ENCODE assay signal across 8 cellular contexts in genomic region chrX:48573690-48574269, GRCh38. TPM values are rescaled to one million over a fixed set of nuclear protein-coding genes. Genes with fewer than 3 reads are reported as not detected.
A peak's percentile ranks its signal among the peaks of the same experiment; 100 is the strongest.
DNase-seq lines count a peak whose midpoint lies in the region; ATAC-seq and FAIRE-seq lines count a peak whose summit lies in the region.

No MANE protein-coding gene starts in this region.

- no peaks in the 10 kb centered on the region for H3K9me3 ChIP-seq in HUES64 (ENCODE audit: insufficient read depth, low read depth, low read length)
- no peaks in the 10 kb centered on the region for H3K9me3 ChIP-seq in ectodermal cell (ENCODE audit: control insufficient read depth, low read length)
- no peaks in the 10 kb centered on the region for H3K9me3 ChIP-seq in aorta (ENCODE audit: control insufficient read depth, low read length)

- H3K4me1 ChIP-seq in HUES64 (ENCODE audit: insufficient read depth, low read length) = peaks cover 9% of the 10 kb centered on the region; the same call in 1 of the 2 replicates
- H3K4me1 ChIP-seq in ectodermal cell (ENCODE audit: control insufficient read depth, insufficient read depth, low read length) = peaks cover 11% of the 10 kb centered on the region
- peaks cover 0 to 1% of the 10 kb centered on the region in 2 donors for H3K4me1 ChIP-seq in aorta (ENCODE audit: control insufficient read depth in 1 of 2, insufficient read depth in 2 of 2, low read length in 2 of 2)

- no peak for FAIRE-seq in HTR-8/SVneo (lab: Jason Lieb, UNC)

- no peaks in the 10 kb centered on the region for H3K27me3 ChIP-seq in HUES64 (ENCODE audit: insufficient read depth, low read length)
- H3K27me3 ChIP-seq in ectodermal cell (ENCODE audit: control insufficient read depth, insufficient read depth, low read length, poor library complexity, severe bottlenecking) = no peaks in the 10 kb centered on the region
- no peaks in the 10 kb centered on the region for H3K27me3 ChIP-seq in aorta (ENCODE audit: control insufficient read depth in 1 of 2, insufficient read depth in 2 of 2, low read length in 1 of 2)

- H3K4me3 ChIP-seq in HUES64 (ENCODE audit: low read length) (peak overlapping the region; percentile 92), ectodermal cell (ENCODE audit: insufficient read depth, low read depth, low read length) (peak overlapping the region; percentile 79), aorta (ENCODE audit: low read length in 2 of 2) (peak overlapping the region in 1 of 2 donors; percentile 67)

- ATAC-seq in aorta (ENCODE audit: low FRiP score) (peak; percentile 4), HG02885 (IDR thresholded peaks at IDR 0.05; ENCODE audit: poor library complexity, unreplicated experiment) (no peak)

- intact Hi-C loops in aorta (cut with DNase I) = no loop called here

- peak overlapping the region; percentile 41; the same call in 1 of the 2 replicates for H3K27ac ChIP-seq in HUES64 (ENCODE audit: low read depth, low read length)
- peak overlapping the region; percentile 77 for H3K27ac ChIP-seq in ectodermal cell (ENCODE audit: insufficient read depth, low read depth, low read length, poor library complexity, severe bottlenecking)
- peak overlapping the region in 1 of 2 donors; percentile 98 for H3K27ac ChIP-seq in aorta (ENCODE audit: low read depth in 1 of 2, low read length in 2 of 2)

- peak overlapping the region; percentile 100 for H3K9ac ChIP-seq in HUES64 (ENCODE audit: low read depth, low read length)

- H3K36me3 ChIP-seq in HUES64 (ENCODE audit: insufficient read depth, low read length) = peaks cover 40% of the 10 kb centered on the region
- peaks cover 27% of the 10 kb centered on the region for H3K36me3 ChIP-seq in ectodermal cell (ENCODE audit: control insufficient read depth, insufficient read depth, low read length)
- H3K36me3 ChIP-seq in aorta (ENCODE audit: control insufficient read depth in 1 of 2, insufficient read depth in 2 of 2, low read length in 1 of 2) = peaks cover 0 to 10% of the 10 kb centered on the region in 2 donors

- WGBS in HUES64 = 48% methylated on average over 19 of the region's 19 CpGs
- WGBS in ectodermal cell, 2 experiments = 53 to 54% methylated on average over 19 of the region's 19 CpGs
- 43 to 57% methylated on average over 19 of the region's 19 CpGs for WGBS in aorta, 2 donors

- peak; percentile 19 for DNase-seq in DMS 273 treated with DMSO at 0.1 percent for 48 hours (lab: John Stamatoyannopoulos, UW)
- DNase-seq in T-helper 22 cell (ENCODE audit: low read depth) = peak; percentile 9
- peak; percentile 21 for DNase-seq in mucosa of gallbladder (ENCODE audit: low spot score)
- DNase-seq in aorta = peak; percentile 66 to 81
- DNase-seq in HTR-8/SVneo (ENCODE audit: insufficient read length, low spot score) = no peak

RNA-seq across cellular contexts. Expression of gene RBM3, which starts 0.5 kb away (rescaled TPM):
- polyA plus RNA-seq in HUES64 (2013, experiment 1 of 2) = 204 TPM
- polyA plus RNA-seq in HUES64 (2013, experiment 2 of 2) = 168 TPM
- 205 TPM for polyA plus RNA-seq in ectodermal cell (2013, experiment 1 of 4)
- polyA plus RNA-seq in ectodermal cell (2013, experiment 2 of 4) = 209 TPM
- polyA plus RNA-seq in ectodermal cell (2013, experiment 3 of 4) = 134 TPM
- 154 TPM for polyA plus RNA-seq in ectodermal cell (2013, experiment 4 of 4)
- total RNA-seq in mucosa of gallbladder = 46.0 TPM
- 100 to 1,000 TPM; 194 to 285 TPM for total RNA-seq in aorta
- polyA plus RNA-seq in aorta = 100 to 1,000 TPM; 128 to 299 TPM

RNA-seq across cellular contexts. Expression of gene WDR13, which starts 23.5 kb away (rescaled TPM):
- 23.5 TPM for polyA plus RNA-seq in HUES64 (2013, experiment 1 of 2)
- polyA plus RNA-seq in HUES64 (2013, experiment 2 of 2) = 26.6 TPM
- 39.4 TPM for polyA plus RNA-seq in ectodermal cell (2013, experiment 1 of 4)
- 38.4 TPM for polyA plus RNA-seq in ectodermal cell (2013, experiment 2 of 4)
- polyA plus RNA-seq in ectodermal cell (2013, experiment 3 of 4) = 47.3 TPM
- 58.6 TPM for polyA plus RNA-seq in ectodermal cell (2013, experiment 4 of 4)
- 156 TPM for total RNA-seq in mucosa of gallbladder
- total RNA-seq in aorta = 100 to 1,000 TPM; 110 to 112 TPM
- 100 to 1,000 TPM; 103 to 337 TPM for polyA plus RNA-seq in aorta

RNA-seq across cellular contexts. Expression of gene TBC1D25, which starts 34.3 kb away (rescaled TPM):
- polyA plus RNA-seq in HUES64 (2013, experiment 1 of 2) = 4.6 TPM
- polyA plus RNA-seq in HUES64 (2013, experiment 2 of 2) = 5.4 TPM
- polyA plus RNA-seq in ectodermal cell (2013, experiment 1 of 4) = 8.9 TPM
- polyA plus RNA-seq in ectodermal cell (2013, experiment 2 of 4) = 10.5 TPM
- polyA plus RNA-seq in ectodermal cell (2013, experiment 3 of 4) = 7.4 TPM
- polyA plus RNA-seq in ectodermal cell (2013, experiment 4 of 4) = 7.7 TPM
- total RNA-seq in mucosa of gallbladder = 17.8 TPM
- 10 to 100 TPM; 15.2 to 16.7 TPM for total RNA-seq in aorta
- 1 to 10 TPM; 4.6 to 8.4 TPM for polyA plus RNA-seq in aorta

RNA-seq across cellular contexts. Expression of gene EBP, which starts 52.2 kb away (rescaled TPM):
- 174 TPM for polyA plus RNA-seq in HUES64 (2013, experiment 1 of 2)
- polyA plus RNA-seq in HUES64 (2013, experiment 2 of 2) = 175 TPM
- polyA plus RNA-seq in ectodermal cell (2013, experiment 1 of 4) = 129 TPM
- polyA plus RNA-seq in ectodermal cell (2013, experiment 2 of 4) = 123 TPM
- polyA plus RNA-seq in ectodermal cell (2013, experiment 3 of 4) = 118 TPM
- polyA plus RNA-seq in ectodermal cell (2013, experiment 4 of 4) = 123 TPM
- total RNA-seq in mucosa of gallbladder (127 TPM), aorta (10 to 100 TPM; 12.6 to 15.4 TPM)
- 10 to 100 TPM; 21.7 to 32.7 TPM for polyA plus RNA-seq in aorta
